13 cellular contexts compared by ENCODE assay signal in genomic region chr9:134930404-134930803, GRCh38. TPM values are rescaled to one million over a fixed set of nuclear protein-coding genes. Genes with fewer than 3 reads are reported as not detected.
DNase-seq lines count a peak whose midpoint lies in the region; ATAC-seq lines count a peak whose summit lies in the region.
"Had no signal": no experiment of that assay in that cellular context is flagged by ENCODE, and none has a peak within 500 bp of the region (broad histone marks: within the 10 kb centered on the region; RNA-seq: fewer than 3 reads in every experiment).

No MANE protein-coding gene starts in this region.

- intact Hi-C loops in posterior vena cava (cut with DNase I): loop anchor here in 1 of 2 donors (5.0 kb wide), 1 partner anchor 1117 kb away; no protein-coding TSS in a partner anchor

- ATAC-seq in GM18907 (IDR thresholded peaks at IDR 0.05; ENCODE audit: unreplicated experiment) (peak; percentile 68), GM21576 (IDR thresholded peaks at IDR 0.05; ENCODE audit: unreplicated experiment) (peak; percentile 52), HG03432 (IDR thresholded peaks at IDR 0.05; ENCODE audit: unreplicated experiment) (peak; percentile 48)

- peak; percentile 62 for DNase-seq in posterior vena cava (ENCODE audit: low spot score)
- no peak for DNase-seq in activated CD4-positive, alpha-beta T cell treated with anti-CD3 and anti-CD28 coated beads for 4 hours
- no peak for DNase-seq in activated CD8-positive, alpha-beta memory T cell treated with anti-CD3 and anti-CD28 coated beads, Interleukin-2, amount 50 U/mL, for 4 hours
- no peak for DNase-seq in NCI-H1694 treated with DMSO at 0.1 percent for 48 hours (lab: John Stamatoyannopoulos, UW)
- DNase-seq: activated CD8-positive, alpha-beta memory T cell treated with anti-CD3 and anti-CD28 coated beads, Interleukin-2, amount 50 U/mL, for 48 hours; COR-L47; retina; SHP77 had no signal

RNA-seq across cellular contexts. Expression of gene FCN1, which starts 12.7 kb away (rescaled TPM):
- total RNA-seq in posterior vena cava: 10 to 100 TPM in 1 of 2 donors, 1 to 10 TPM in 1; 7.1 to 16.5 TPM
- total RNA-seq: H1 had no signal

RNA-seq across cellular contexts. Expression of gene FCN2, which starts 49.8 kb away (rescaled TPM):
- not detected for total RNA-seq in posterior vena cava
- total RNA-seq: esophagus muscularis mucosa, H1 had no signal
